13 cellular contexts compared by ENCODE assay signal in genomic region chr9:33082135-33082534, GRCh38. TPM values are rescaled to one million over a fixed set of nuclear protein-coding genes. Genes with fewer than 3 reads are reported as not detected.
A peak's percentile ranks its signal among the peaks of the same experiment; 100 is the strongest.
DNase-seq lines count a peak whose midpoint lies in the region; ATAC-seq lines count a peak whose summit lies in the region.
"Had no signal": no experiment of that assay in that cellular context is flagged by ENCODE, and none has a peak within 500 bp of the region (broad histone marks: within the 10 kb centered on the region; RNA-seq: fewer than 3 reads in every experiment).

No MANE protein-coding gene starts in this region.

- no peak overlapping the region for H3K27ac ChIP-seq in CD4-positive, CD25-positive, alpha-beta regulatory T cell (ENCODE audit: insufficient read depth, low read length, poor library complexity, severe bottlenecking)
- H3K27ac ChIP-seq: sigmoid colon had no signal

- H3K4me3 ChIP-seq in CD4-positive, CD25-positive, alpha-beta regulatory T cell (ENCODE audit: low read depth, low read length), result peak overlapping the region; percentile 32
- no peak overlapping the region for H3K4me3 ChIP-seq in Jurkat, Clone E6-1 (ENCODE audit: low read length)
- no peak overlapping the region for H3K4me3 ChIP-seq in adipocyte (ENCODE audit: low read length)
- H3K4me3 ChIP-seq: HAP-1, sigmoid colon had no signal

- peaks cover 10 to 23% (median 13%) of the 10 kb centered on the region in 4 donors for H3K4me1 Mint-ChIP-seq in CD4-positive, CD25-positive, alpha-beta regulatory T cell
- H3K4me1 Mint-ChIP-seq in naive thymus-derived CD8-positive, alpha-beta T cell, result peaks cover 5 to 31% (median 19%) of the 10 kb centered on the region in 4 donors
- H3K4me1 Mint-ChIP-seq: WTC11 had no signal

- no peak for ATAC-seq in CD4-positive, CD25-positive, alpha-beta regulatory T cell (ENCODE audit: low read depth in 2 of 2)
- ATAC-seq in naive thymus-derived CD8-positive, alpha-beta T cell, result peak; percentile 42 to 52
- ATAC-seq in HG02678 (IDR thresholded peaks at IDR 0.05; ENCODE audit: unreplicated experiment) (no peak), GM19463 (IDR thresholded peaks at IDR 0.05; ENCODE audit: unreplicated experiment) (no peak), HG03175 (IDR thresholded peaks at IDR 0.05; ENCODE audit: unreplicated experiment) (no peak)
- ATAC-seq: WTC11 had no signal

- peak overlapping the region in 1 of 3 donors; percentile 78 for H3K27ac Mint-ChIP-seq in CD4-positive, CD25-positive, alpha-beta regulatory T cell
- peak overlapping the region; percentile 19 to 85 (median 76) for H3K27ac Mint-ChIP-seq in naive thymus-derived CD8-positive, alpha-beta T cell
- H3K27ac Mint-ChIP-seq: WTC11 had no signal

- POLR2A ChIA-PET in naive thymus-derived CD8-positive, alpha-beta T cell (lab: Charles Lee), result interaction anchor here (1.1 kb wide), 1 partner anchor 86 kb away, joined by 4 read pairs; the partner anchor contains the start of gene B4GALT1

- no peaks in the 10 kb centered on the region for H3K9me3 ChIP-seq in CD4-positive, CD25-positive, alpha-beta regulatory T cell (ENCODE audit: control insufficient read depth in 2 of 2, low read length in 2 of 2)
- H3K9me3 ChIP-seq in adipocyte (ENCODE audit: control insufficient read depth, low read length), result no peaks in the 10 kb centered on the region
- H3K9me3 ChIP-seq: HAP-1, sigmoid colon had no signal

- peaks cover 22% of the 10 kb centered on the region for H3K4me1 ChIP-seq in CD4-positive, CD25-positive, alpha-beta regulatory T cell (ENCODE audit: control insufficient read depth, insufficient read depth, low read length, poor library complexity, severe bottlenecking)
- H3K4me1 ChIP-seq in adipocyte (ENCODE audit: control insufficient read depth, insufficient read depth, low read length), result peaks cover 12% of the 10 kb centered on the region
- H3K4me1 ChIP-seq: HAP-1 had no signal

- no peaks in the 10 kb centered on the region for H3K27me3 ChIP-seq in CD4-positive, CD25-positive, alpha-beta regulatory T cell (ENCODE audit: control insufficient read depth, insufficient read depth, low read length)
- no peaks in the 10 kb centered on the region for H3K27me3 ChIP-seq in adipocyte (replicated peaks; ENCODE audit: control insufficient read depth, insufficient read depth, low read length)
- H3K27me3 ChIP-seq: sigmoid colon had no signal

- peak overlapping the region in 3 of 4 donors; percentile 10 to 83 (median 59) for H3K4me3 Mint-ChIP-seq in CD4-positive, CD25-positive, alpha-beta regulatory T cell
- H3K4me3 Mint-ChIP-seq in naive thymus-derived CD8-positive, alpha-beta T cell, result peak overlapping the region in 9 of 10 donors; percentile 49 to 83 (median 61)
- H3K4me3 Mint-ChIP-seq: WTC11 had no signal

- no peaks in the 10 kb centered on the region for H3K27me3 Mint-ChIP-seq in CD4-positive, CD25-positive, alpha-beta regulatory T cell
- no peaks in the 10 kb centered on the region for H3K27me3 Mint-ChIP-seq in naive thymus-derived CD8-positive, alpha-beta T cell

- no peaks in the 10 kb centered on the region for H3K36me3 Mint-ChIP-seq in CD4-positive, CD25-positive, alpha-beta regulatory T cell
- H3K36me3 Mint-ChIP-seq in naive thymus-derived CD8-positive, alpha-beta T cell, result no peaks in the 10 kb centered on the region

- no peaks in the 10 kb centered on the region for H3K36me3 ChIP-seq in CD4-positive, CD25-positive, alpha-beta regulatory T cell (ENCODE audit: control insufficient read depth, insufficient read depth, low read length)
- H3K36me3 ChIP-seq in adipocyte (ENCODE audit: control insufficient read depth, insufficient read depth, low read length, severe bottlenecking), result no peaks in the 10 kb centered on the region
- H3K36me3 ChIP-seq: HAP-1, sigmoid colon had no signal

- peak in 1 of 3 donors; percentile 17 for DNase-seq in CD4-positive, CD25-positive, alpha-beta regulatory T cell
- peak; percentile 92 for DNase-seq in Jurkat, Clone E6-1 (ENCODE audit: low read depth, low spot score)
- DNase-seq in adipocyte (ENCODE audit: low read depth), result no peak
- DNase-seq in naive thymus-derived CD8-positive, alpha-beta T cell, result peak in 5 of 10 donors; percentile 23 to 39 (median 34)
- no peak for DNase-seq in HUDEP-2 (lab: John Stamatoyannopoulos, UW; ENCODE audit: unreplicated experiment in 76 of 76)
- DNase-seq: COR-L47, erythroblast, sigmoid colon had no signal

- no peaks in the 10 kb centered on the region for H3K9me3 Mint-ChIP-seq in CD4-positive, CD25-positive, alpha-beta regulatory T cell
- no peaks in the 10 kb centered on the region for H3K9me3 Mint-ChIP-seq in naive thymus-derived CD8-positive, alpha-beta T cell

- peak overlapping the region; percentile 71 for H3K9ac ChIP-seq in adipocyte (ENCODE audit: low read length)

RNA-seq across cellular contexts. Expression of gene SMU1, which starts 5.7 kb away (rescaled TPM):
- 22.7 TPM for total RNA-seq in CD4-positive, CD25-positive, alpha-beta regulatory T cell
- 10 to 100 TPM; 23.7 to 27.9 (median 24.9) TPM for polyA plus RNA-seq in CD4-positive, CD25-positive, alpha-beta regulatory T cell
- 17.1 TPM for polyA plus RNA-seq in Jurkat, Clone E6-1 (2012; ENCODE audit: insufficient read depth, insufficient read length)
- total RNA-seq in naive thymus-derived CD8-positive, alpha-beta T cell, result 10 to 100 TPM; 29.5 to 30.9 TPM
- polyA plus RNA-seq in naive thymus-derived CD8-positive, alpha-beta T cell, result 10 to 100 TPM; 19.5 to 24.3 (median 23.7) TPM

RNA-seq across cellular contexts. Expression of gene DNAJA1, which starts 57.1 kb away (rescaled TPM):
- 214 TPM for total RNA-seq in CD4-positive, CD25-positive, alpha-beta regulatory T cell
- polyA plus RNA-seq in CD4-positive, CD25-positive, alpha-beta regulatory T cell, result 100 to 1,000 TPM in 2 of 4 donors, 10 to 100 TPM in 2; 82.4 to 106 (median 99.1) TPM
- 240 TPM for polyA plus RNA-seq in Jurkat, Clone E6-1 (2012; ENCODE audit: insufficient read depth, insufficient read length)
- 10 to 100 TPM; 70.7 to 71.3 TPM for total RNA-seq in naive thymus-derived CD8-positive, alpha-beta T cell
- 100 to 1,000 TPM in 1 of 3 donors, 10 to 100 TPM in 2; 62.8 to 101 (median 70.7) TPM for polyA plus RNA-seq in naive thymus-derived CD8-positive, alpha-beta T cell

Comparison
In these comparisons a context has a peak if more than half of its experiments do, and no peak if none do; other contexts are left out.
1. ATAC-seq: peak in naive thymus-derived CD8-positive, alpha-beta T cell (2 of 2); none in CD4-positive, CD25-positive, alpha-beta regulatory T cell (0 of 2), HG02678 (single experiment), GM19463 (single experiment) and HG03175 (single experiment).